ENCODE assay signal across 19 cellular contexts in the genomic region with DNA sequence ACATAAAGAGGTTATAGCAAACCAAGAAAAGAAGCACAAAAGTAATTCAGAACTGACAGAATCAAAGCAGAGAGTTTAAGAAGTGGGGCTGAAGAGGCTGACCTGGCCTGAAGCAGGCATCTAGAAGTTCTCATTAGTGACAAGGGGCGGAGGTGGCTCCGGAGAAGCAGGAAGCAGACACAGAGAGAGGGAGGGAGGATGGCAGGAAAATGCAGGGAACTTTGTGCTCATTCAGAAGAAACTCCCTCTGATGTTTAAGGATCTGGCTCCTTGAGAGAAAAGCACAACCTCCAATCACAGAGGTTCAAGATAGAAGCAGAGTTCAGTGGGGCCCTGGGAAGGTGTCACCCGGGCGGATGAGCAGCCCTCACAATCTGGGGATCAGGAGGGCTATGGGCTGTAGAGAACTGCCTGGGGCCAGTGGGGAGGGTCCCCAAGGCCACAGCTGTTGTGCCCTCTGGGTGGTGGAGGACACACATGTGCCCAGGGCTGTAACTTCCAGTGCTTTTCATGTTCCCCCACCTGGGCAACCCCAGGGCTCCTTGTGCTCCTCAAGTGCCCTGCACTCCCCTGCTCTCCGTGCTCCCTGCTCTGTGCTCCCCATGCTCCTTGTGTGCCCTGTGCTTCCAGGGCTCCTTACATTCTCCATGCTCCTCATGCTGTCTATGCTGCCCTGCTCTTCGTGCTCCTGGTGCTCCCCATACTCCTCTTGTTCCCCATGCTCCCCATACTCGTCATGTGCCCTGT. TPM values are rescaled to one million over a fixed set of nuclear protein-coding genes. Genes with fewer than 3 reads are reported as not detected.
DNase-seq lines count a peak whose midpoint lies in the region; ATAC-seq, FAIRE-seq and TF ChIP-seq lines count a peak whose summit lies in the region.
"Had no signal": no experiment of that assay in that cellular context is flagged by ENCODE, and none has a peak within 500 bp of the region (broad histone marks: within the 10 kb centered on the region; RNA-seq: fewer than 3 reads in every experiment).

No MANE protein-coding gene starts in this region.

- intact Hi-C loops in OCI-LY7 (cut with micrococcal nuclease; ENCODE audit: unreplicated experiment): no loop called here

- no TSS peak for BruUV-seq in OCI-LY7 (replicated peaks; lab: Mats Ljungman, UMichigan)

- H3K79me2 ChIP-seq in OCI-LY7 (ENCODE audit: insufficient read depth, low read depth, low read length): no peaks in the 10 kb centered on the region
- H3K79me2 ChIP-seq in H1 (ENCODE audit: control insufficient read depth in 1 of 2, insufficient read depth in 2 of 2, low read length in 2 of 2): no peaks in the 10 kb centered on the region
- H3K79me2 ChIP-seq in smooth muscle cell (ENCODE audit: low read depth): no peaks in the 10 kb centered on the region

- H3K56ac ChIP-seq in H1 (replicated peaks; ENCODE audit: insufficient read length, low read depth, low read length): no peak overlapping the region

- H3K27me3 ChIP-seq in H1 (replicated peaks in 1 of 4; ENCODE audit: control insufficient read depth in 3 of 4, extremely low read depth in 1 of 4, insufficient read depth in 3 of 4, low read length in 3 of 4) (peaks cover 0 to 6% (median 4%) of the 10 kb centered on the region in 4 experiments; a peak in 4 of 7 replicates), smooth muscle cell (ENCODE audit: low read depth) (no peaks in the 10 kb centered on the region)
- H3K27me3 ChIP-seq: adrenal gland had no signal

- H3K36me3 ChIP-seq in OCI-LY7 (ENCODE audit: insufficient read depth, low read length): no peaks in the 10 kb centered on the region
- no peaks in the 10 kb centered on the region for H3K36me3 ChIP-seq in H1 (ENCODE audit: control insufficient read depth in 2 of 4, insufficient read depth in 4 of 4, low read length in 3 of 4)
- H3K36me3 ChIP-seq in smooth muscle cell (ENCODE audit: low read depth): no peaks in the 10 kb centered on the region
- H3K36me3 ChIP-seq: adrenal gland had no signal

- H3K4me1 ChIP-seq in OCI-LY7 (ENCODE audit: insufficient read depth, low read length, poor library complexity, severe bottlenecking) (no peaks in the 10 kb centered on the region), H1 (replicated peaks in 1 of 4; ENCODE audit: control insufficient read depth in 3 of 4, insufficient read depth in 4 of 4, low read length in 3 of 4) (peaks cover 0 to 4% (median 0%) of the 10 kb centered on the region in 4 experiments; a peak in 2 of 7 replicates), smooth muscle cell (ENCODE audit: low read depth) (peaks cover 6% of the 10 kb centered on the region)
- H3K4me1 ChIP-seq: foreskin keratinocyte had no signal

- H3K18ac ChIP-seq in H1 (ENCODE audit: extremely low read depth, low read length): no peak overlapping the region

- H3F3A ChIP-seq in smooth muscle cell (ENCODE audit: low read depth): peaks cover 4% of the 10 kb centered on the region

- H3K23me2 ChIP-seq in H1 (ENCODE audit: low read depth, low read length): no peaks in the 10 kb centered on the region

- no peak overlapping the region for H2BK20ac ChIP-seq in H1 (ENCODE audit: low read length)

- POLR2A ChIA-PET in OCI-LY7 (lab: Charles Lee) (no interaction called here), H1 (lab: Charles Lee; ENCODE audit: partially characterized antibody) (no interaction called here)

- TF ChIP-seq EP300 in H1 (IDR thresholded peaks at IDR 0.05; ENCODE audit: borderline replicate concordance in 1 of 2, low read depth in 2 of 2, low read length in 2 of 2): no peak

- H3K9me2 ChIP-seq in OCI-LY7 (ENCODE audit: insufficient read depth, low read length): no peaks in the 10 kb centered on the region

- no peak overlapping the region for H3K4ac ChIP-seq in H1 (replicated peaks; ENCODE audit: insufficient read length, low read depth, low read length)

- no peak overlapping the region for H3K23ac ChIP-seq in H1 (ENCODE audit: insufficient read length)

- CTCF ChIA-PET in OCI-LY7 (lab: Charles Lee; ENCODE audit: unreplicated experiment): interaction anchor here (0.5 kb wide), 1 partner anchor 679 kb away, joined by 4 read pairs; no protein-coding TSS in a partner anchor
- CTCF ChIA-PET in H1 (lab: Charles Lee; ENCODE audit: partially characterized antibody): interaction anchor here (0.5 kb wide), 1 partner anchor 699 kb away, joined by 4 read pairs; no protein-coding TSS in a partner anchor

- H3K4me2 ChIP-seq in OCI-LY7 (ENCODE audit: low read length) (no peak overlapping the region), H1 (ENCODE audit: insufficient read depth in 1 of 2, low read depth in 2 of 2, low read length in 2 of 2) (no peak overlapping the region), smooth muscle cell (no peak overlapping the region)

- TF ChIP-seq POLR2A in H1 (IDR thresholded peaks at IDR 0.05; ENCODE audit: control extremely low read depth in 1 of 2, low read depth in 2 of 2, low read length in 2 of 2): no peak

- H2AFZ ChIP-seq in OCI-LY7 (ENCODE audit: low read length) (no peak overlapping the region), H1 (ENCODE audit: low read length) (no peak overlapping the region), smooth muscle cell (ENCODE audit: low read depth) (peak overlapping the region; percentile 70)

- peak overlapping the region; percentile 46; the same call in 1 of the 2 replicates for H4K8ac ChIP-seq in H1 (ENCODE audit: extremely low read depth, insufficient read depth, low read length)

- DNase-seq in DMS53 (lab: John Stamatoyannopoulos, UW) (peak; percentile 32), DMS53 treated with DMSO at 0.1 percent for 48 hours (lab: John Stamatoyannopoulos, UW; ENCODE audit: unreplicated experiment) (no peak), OCI-LY7 (ENCODE audit: low spot score) (peak; percentile 8), H1 (ENCODE audit: low read depth in 1 of 2, low spot score in 2 of 2) (no peak), smooth muscle cell (lab: John Stamatoyannopoulos, UW; ENCODE audit: unreplicated experiment) (no peak), RKO (ENCODE audit: low spot score) (no peak)
- DNase-seq in central memory CD4-positive, alpha-beta T cell: no peak
- DNase-seq: activated CD4-positive, alpha-beta T cell treated with anti-CD3 and anti-CD28 coated beads for 48 hours; activated T-cell treated with anti-CD3 and anti-CD28 coated beads, Interleukin-2, amount 50 U/mL, for 4 hours; CD4-positive, alpha-beta memory T cell; foreskin keratinocyte; Karpas-422; mammary epithelial cell; NCI-H146; NCI-H510A; stimulated activated naive CD4-positive, alpha-beta T cell had no signal

- TF ChIP-seq CTCF in OCI-LY7 (conservative IDR thresholded peaks at IDR 0.05; ENCODE audit: low read length): no peak
- TF ChIP-seq CTCF in H1 (IDR thresholded peaks at IDR 0.05; ENCODE audit: control extremely low read depth in 1 of 3, insufficient read depth in 1 of 3, low read depth in 1 of 3, low read length in 3 of 3): no peak
- TF ChIP-seq CTCF in smooth muscle cell (IDR thresholded peaks at IDR 0.05; ENCODE audit: borderline replicate concordance, insufficient read depth, poor library complexity, severe bottlenecking): no peak

- H3K27ac ChIP-seq in OCI-LY7 (ENCODE audit: low read depth, low read length, poor library complexity, severe bottlenecking) (no peak overlapping the region), H1 (ENCODE audit: low read depth, low read length) (no peak overlapping the region), smooth muscle cell (ENCODE audit: low read depth) (no peak overlapping the region)
- H3K27ac ChIP-seq: 22Rv1, adrenal gland, foreskin keratinocyte had no signal

- H3K14ac ChIP-seq in H1 (ENCODE audit: insufficient read length): no peak overlapping the region

- TF ChIP-seq RAD21 in H1 (IDR thresholded peaks at IDR 0.05 in 1 of 2, conservative IDR thresholded peaks at IDR 0.05 in 1 of 2; ENCODE audit: low read depth in 2 of 2, low read length in 2 of 2): no peak

- ATAC-seq in HG03280 (IDR thresholded peaks at IDR 0.05; ENCODE audit: unreplicated experiment): no peak
- ATAC-seq: activated T-cell treated with anti-CD3 and anti-CD28 coated beads, Interleukin-2, amount 50 U/mL, for 4 hours; foreskin keratinocyte had no signal

- H4K91ac ChIP-seq in H1 (replicated peaks; ENCODE audit: insufficient read length, low read length): no peak overlapping the region

- 85% methylated on average over 7 of the region's 7 CpGs; no CpG with 5 or more reads in 1 of the 2 experiments for WGBS in H1 (ENCODE audit: extremely low coverage in 1 of 2, insufficient coverage in 1 of 2, insufficient read length in 1 of 2, insufficient replicate concordance in 2 of 2, low coverage in 1 of 2, low lambda C conversion rate in 2 of 2, missing lambda C conversion rate in 1 of 2), 2 experiments
- WGBS in smooth muscle cell (ENCODE audit: low lambda C conversion rate): 77% methylated on average over 7 of the region's 7 CpGs

- FAIRE-seq in H1 (lab: Jason Lieb, UNC): no peak

- H4K20me1 ChIP-seq in OCI-LY7 (ENCODE audit: insufficient read depth, low read length) (no peaks in the 10 kb centered on the region), H1 (replicated peaks in 1 of 2; ENCODE audit: control insufficient read depth in 1 of 2, insufficient read depth in 2 of 2, low read length in 2 of 2) (no peaks in the 10 kb centered on the region), smooth muscle cell (ENCODE audit: low read depth) (no peaks in the 10 kb centered on the region)

- H2BK120ac ChIP-seq in H1 (replicated peaks; ENCODE audit: low read depth, low read length): no peak overlapping the region

- H2AK5ac ChIP-seq in H1 (ENCODE audit: low read depth, low read length): peak overlapping the region; percentile 48; the same call in 1 of the 2 replicates

- no peaks in the 10 kb centered on the region for H3K9me3 ChIP-seq in OCI-LY7 (ENCODE audit: low read length)
- no peaks in the 10 kb centered on the region for H3K9me3 ChIP-seq in H1 (ENCODE audit: insufficient read depth in 2 of 2, low read depth in 1 of 2, low read length in 1 of 2)
- H3K9me3 ChIP-seq in smooth muscle cell (replicated peaks; ENCODE audit: low read depth): no peaks in the 10 kb centered on the region
- H3K9me3 ChIP-seq: adrenal gland had no signal

- no peak overlapping the region for H2BK15ac ChIP-seq in H1 (ENCODE audit: low read length)

- H2BK12ac ChIP-seq in H1 (ENCODE audit: low read depth, low read length): 0 out of 2 replicates have a peak overlapping the region, but pooled peaks have one; percentile 17

- no peaks in the 10 kb centered on the region for H3K79me1 ChIP-seq in H1 (ENCODE audit: low read depth, low read length)

- H2BK5ac ChIP-seq in H1 (ENCODE audit: low read depth, low read length): no peak overlapping the region

- H4K5ac ChIP-seq in H1 (ENCODE audit: insufficient read length, low read depth, low read length): no peak overlapping the region

- H3K9ac ChIP-seq in H1 (replicated peaks in 1 of 4; ENCODE audit: extremely low read depth in 1 of 4, low read depth in 3 of 4, low read length in 3 of 4) (no peak overlapping the region), smooth muscle cell (ENCODE audit: low read depth) (no peak overlapping the region)

- H3K4me3 ChIP-seq in OCI-LY7 (ENCODE audit: low read depth, low read length, poor library complexity, severe bottlenecking) (no peak overlapping the region), H1 (ENCODE audit: extremely low read depth in 1 of 4, insufficient read depth in 2 of 4, low read depth in 3 of 4, low read length in 4 of 4) (no peak overlapping the region), smooth muscle cell (no peak overlapping the region)
- H3K4me3 ChIP-seq: adrenal gland had no signal

RNA-seq across cellular contexts. Expression of a gene that starts 51.4 kb away (rescaled TPM):
- total RNA-seq in OCI-LY7 (2014; rRNA removed; shearing (Covaris generic)): 51.9 and 59.4 TPM in 2 replicates
- 46.6 and 47.6 TPM in 2 replicates for total RNA-seq in OCI-LY7 (2022)
- 34.5 and 39.2 TPM in 2 replicates for total RNA-seq in H1 (2021; fragmentation: NEBNext Ultra II Directional; extraction: Animal tissue kit (Norgen Biotek cat#: 25700))
- 17.9 and 20.0 TPM in 2 replicates for polyA plus RNA-seq in H1 (2011; rRNA removed)
- polyA plus RNA-seq in H1 (2011; cell fraction: cytosol; rRNA removed): 28.8 TPM
- 27.0 TPM for polyA plus RNA-seq in H1 (2011; cell fraction: nucleus; rRNA removed)
- polyA plus RNA-seq in H1 (2012, experiment 1 of 2): 26.9 to 37.9 TPM (median 33.7 TPM) in 4 replicates
- 13.1 TPM for polyA plus RNA-seq in H1 (2012, experiment 2 of 2)
- polyA plus RNA-seq in H1 (2013, experiment 1 of 2): 33.0 TPM
- 33.3 TPM for polyA plus RNA-seq in H1 (2013, experiment 2 of 2)
- polyA minus RNA-seq in H1 (2011; rRNA and poly(A)+ RNA removed): 29.1 and 53.1 TPM in 2 replicates
- 20.4 TPM for polyA minus RNA-seq in H1 (2011; cell fraction: cytosol; rRNA and poly(A)+ RNA removed)
- 24.3 TPM for polyA minus RNA-seq in H1 (2011; cell fraction: nucleus; rRNA and poly(A)+ RNA removed)
- 8.4 and 13.4 TPM in 2 replicates for total RNA-seq in smooth muscle cell
- polyA plus RNA-seq in smooth muscle cell: 12.0 and 12.7 TPM in 2 replicates

RNA-seq across cellular contexts. Expression of a gene that starts 51.4 kb away (rescaled TPM):
- total RNA-seq in OCI-LY7 (2014; rRNA removed; shearing (Covaris generic)): 46.7 and 53.9 TPM in 2 replicates
- 78.4 and 78.7 TPM in 2 replicates for total RNA-seq in OCI-LY7 (2022)
- 46.5 and 49.4 TPM in 2 replicates for total RNA-seq in H1 (2021; fragmentation: NEBNext Ultra II Directional; extraction: Animal tissue kit (Norgen Biotek cat#: 25700))
- polyA plus RNA-seq in H1 (2011; rRNA removed): 9.3 and 16.2 TPM in 2 replicates
- polyA plus RNA-seq in H1 (2011; cell fraction: cytosol; rRNA removed): 17.0 TPM
- polyA plus RNA-seq in H1 (2011; cell fraction: nucleus; rRNA removed): 50.5 TPM
- 36.8 to 40.3 TPM (median 39.2 TPM) in 4 replicates for polyA plus RNA-seq in H1 (2012, experiment 1 of 2)
- polyA plus RNA-seq in H1 (2012, experiment 2 of 2): 14.0 TPM
- polyA plus RNA-seq in H1 (2013, experiment 1 of 2): 29.3 TPM
- 26.5 TPM for polyA plus RNA-seq in H1 (2013, experiment 2 of 2)
- 22.4 and 30.0 TPM in 2 replicates for polyA minus RNA-seq in H1 (2011; rRNA and poly(A)+ RNA removed)
- polyA minus RNA-seq in H1 (2011; cell fraction: cytosol; rRNA and poly(A)+ RNA removed): 18.1 TPM
- 48.6 TPM for polyA minus RNA-seq in H1 (2011; cell fraction: nucleus; rRNA and poly(A)+ RNA removed)
- total RNA-seq in smooth muscle cell: 14.7 and 17.1 TPM in 2 replicates
- polyA plus RNA-seq in smooth muscle cell: 17.8 and 20.4 TPM in 2 replicates

Comparison
In these comparisons a context has a peak if more than half of its experiments do, and no peak if none do; other contexts are left out.
1. DNase-seq: peak in DMS53 (single experiment) and OCI-LY7 (single experiment); none in DMS53 treated with DMSO at 0.1 percent for 48 hours (single experiment), H1 (0 of 2), smooth muscle cell (single experiment), RKO (single experiment) and central memory CD4-positive, alpha-beta T cell (single experiment).